17 cellular contexts compared by ENCODE assay signal in genomic region chr22:49243965-49244364, GRCh38.
DNase-seq lines count a peak whose midpoint lies in the region; TF ChIP-seq lines count a peak whose summit lies in the region.
"Had no signal": no experiment of that assay in that cellular context is flagged by ENCODE, and none has a peak within 500 bp of the region (broad histone marks: within the 10 kb centered on the region; RNA-seq: fewer than 3 reads in every experiment).

No MANE protein-coding gene starts in this region.

- H3K9me3 ChIP-seq in H9 (ENCODE audit: control insufficient read depth, low read depth, low read length) (no peaks in the 10 kb centered on the region), esophagus muscularis mucosa (no peaks in the 10 kb centered on the region), neuronal stem cell (replicated peaks in 1 of 2; ENCODE audit: control insufficient read depth in 2 of 2, insufficient read depth in 1 of 2, low read depth in 1 of 2, low read length in 2 of 2) (peaks cover 0 to 3% of the 10 kb centered on the region in 2 donors), tibial artery (no peaks in the 10 kb centered on the region)

- H3K4me1 ChIP-seq in H9 (ENCODE audit: insufficient read depth, low read length), result no peaks in the 10 kb centered on the region
- no peaks in the 10 kb centered on the region for H3K4me1 ChIP-seq in esophagus muscularis mucosa
- peaks cover 0 to 2% of the 10 kb centered on the region in 2 donors for H3K4me1 ChIP-seq in neuronal stem cell (ENCODE audit: control insufficient read depth in 2 of 2, insufficient read depth in 1 of 2, low read depth in 1 of 2, low read length in 2 of 2)
- H3K4me1 ChIP-seq in tibial artery, result no peaks in the 10 kb centered on the region

- no peak overlapping the region for H2BK120ac ChIP-seq in H9 (ENCODE audit: low read depth, low read length, poor library complexity, severe bottlenecking)
- no peak overlapping the region for H2BK120ac ChIP-seq in neuronal stem cell (ENCODE audit: low read depth, low read length)

- TF ChIP-seq EP300 in esophagus muscularis mucosa (IDR thresholded peaks at IDR 0.05), result no peak

- peaks cover 0 to 7% of the 10 kb centered on the region in 2 experiments; a peak in 2 of 5 replicates for H3K9me3 Mint-ChIP-seq in H9
- H3K9me3 Mint-ChIP-seq: CD4-positive, alpha-beta memory T cell had no signal

- no peaks in the 10 kb centered on the region for H4K20me1 ChIP-seq in H9 (ENCODE audit: control insufficient read depth, insufficient read depth, insufficient read length)

- intact Hi-C loops in esophagus muscularis mucosa (cut with DNase I) (no loop called here), tibial artery (cut with DNase I; ENCODE audit: low total_unique reads) (no loop called here)

- H3K9ac ChIP-seq in H9 (ENCODE audit: extremely low read depth, insufficient read length, low read length), result no peak overlapping the region
- H3K9ac ChIP-seq in neuronal stem cell (ENCODE audit: low read depth, low read length, poor library complexity), result no peak overlapping the region

- H4K5ac ChIP-seq in H9 (ENCODE audit: insufficient read length, low read depth, low read length), result no peak overlapping the region

- TF ChIP-seq CTCF in H9 (conservative IDR thresholded peaks at IDR 0.05) (no peak), esophagus muscularis mucosa (IDR thresholded peaks at IDR 0.05) (no peak), tibial artery (IDR thresholded peaks at IDR 0.05) (no peak)

- H2BK5ac ChIP-seq in H9 (ENCODE audit: insufficient read length, low read length) (no peak overlapping the region), neuronal stem cell (ENCODE audit: low read length) (no peak overlapping the region)

- no peaks in the 10 kb centered on the region for H3K36me3 ChIP-seq in esophagus muscularis mucosa
- H3K36me3 ChIP-seq in neuronal stem cell (replicated peaks in 1 of 2; ENCODE audit: control insufficient read depth in 2 of 2, insufficient read depth in 2 of 2, low read length in 2 of 2), result no peaks in the 10 kb centered on the region
- no peaks in the 10 kb centered on the region for H3K36me3 ChIP-seq in tibial artery

- no peaks in the 10 kb centered on the region for H3K79me2 ChIP-seq in H9 (ENCODE audit: insufficient read depth, low read length)

- H2AFZ ChIP-seq in H9 (ENCODE audit: low read length) (no peak overlapping the region), neuronal stem cell (ENCODE audit: low read length) (no peak overlapping the region)

- H3K4me3 Mint-ChIP-seq in H9, result no peak overlapping the region
- H3K4me3 Mint-ChIP-seq: CD4-positive, alpha-beta memory T cell had no signal

- no peak overlapping the region for H3K4me3 ChIP-seq in esophagus muscularis mucosa
- H3K4me3 ChIP-seq in neuronal stem cell (ENCODE audit: low read length in 2 of 2), result no peak overlapping the region
- no peak overlapping the region for H3K4me3 ChIP-seq in tibial artery

- no peak overlapping the region for H3T11ph ChIP-seq in H9 (ENCODE audit: low read length)

- H2BK20ac ChIP-seq in H9 (ENCODE audit: low read depth, low read length, poor library complexity, severe bottlenecking), result no peak overlapping the region

- no peaks in the 10 kb centered on the region for H3K4me1 Mint-ChIP-seq in H9
- H3K4me1 Mint-ChIP-seq: CD4-positive, alpha-beta memory T cell had no signal

- H3K79me1 ChIP-seq in H9 (ENCODE audit: insufficient read depth, low read depth, low read length, poor library complexity, severe bottlenecking) (no peaks in the 10 kb centered on the region), neuronal stem cell (ENCODE audit: low read depth, low read length) (peaks cover 4% of the 10 kb centered on the region)

- H2BK12ac ChIP-seq in H9 (ENCODE audit: insufficient read length, low read depth, low read length) (no peak overlapping the region), neuronal stem cell (ENCODE audit: low read length) (no peak overlapping the region)

- H3K23ac ChIP-seq in H9 (ENCODE audit: insufficient read length, low read depth, low read length) (no peak overlapping the region), neuronal stem cell (ENCODE audit: low read depth, low read length, poor library complexity) (no peak overlapping the region)

- TF ChIP-seq POLR2A in esophagus muscularis mucosa (IDR thresholded peaks at IDR 0.05; ENCODE audit: low read depth), result no peak

- no peak overlapping the region for H2AK5ac ChIP-seq in H9 (ENCODE audit: insufficient read length, low read length)
- H2AK5ac ChIP-seq in neuronal stem cell (ENCODE audit: low read depth, low read length), result no peak overlapping the region

- H3K14ac ChIP-seq in H9 (ENCODE audit: insufficient read depth, low read length), result no peak overlapping the region; the same call in 1 of the 2 replicates
- no peak overlapping the region for H3K14ac ChIP-seq in neuronal stem cell (ENCODE audit: low read length)

- no CpG with 5 or more reads among the region's 7 CpGs for WGBS in H9 (ENCODE audit: extremely low coverage, insufficient read length, low lambda C conversion rate)
- WGBS in esophagus muscularis mucosa, result 93% methylated on average over 2 of the region's 7 CpGs
- no CpG with 5 or more reads among the region's 7 CpGs for WGBS in neuronal stem cell (ENCODE audit: extremely low coverage in 2 of 2, insufficient read length in 2 of 2, insufficient replicate concordance in 1 of 2), 2 donors

- no peaks in the 10 kb centered on the region for H3K36me3 Mint-ChIP-seq in H9 (ENCODE audit: insufficient read depth in 1 of 3, low read depth in 3 of 3)
- H3K36me3 Mint-ChIP-seq: CD4-positive, alpha-beta memory T cell had no signal

- H3K4ac ChIP-seq in H9 (ENCODE audit: low read depth, low read length) (no peak overlapping the region), neuronal stem cell (ENCODE audit: low read length) (no peak overlapping the region)

- H3K27me3 Mint-ChIP-seq in H9 (ENCODE audit: low read depth), result peaks cover 13% of the 10 kb centered on the region

- H3K4me2 ChIP-seq in H9 (ENCODE audit: insufficient read depth, insufficient read length, low read length) (no peak overlapping the region), neuronal stem cell (ENCODE audit: insufficient read depth, low read length, poor library complexity, severe bottlenecking) (no peak overlapping the region)

- DNase-seq in H9, result peak; percentile 8
- DNase-seq in esophagus muscularis mucosa (ENCODE audit: extremely low spot score), result peak; percentile 92
- DNase-seq in neuronal stem cell (ENCODE audit: low spot score), result no peak
- DNase-seq in tibial artery, result peak; percentile 13 to 50
- no peak for DNase-seq in SHP77 treated with DMSO at 0.1 percent for 48 hours (lab: John Stamatoyannopoulos, UW)
- no peak for DNase-seq in putamen (ENCODE audit: low spot score)
- DNase-seq in activated T-cell treated with anti-CD3 and anti-CD28 coated beads, Interleukin-2, amount 50 U/mL, for 1 hour, result no peak
- DNase-seq: C1 segment of cervical spinal cord; CD4-positive, alpha-beta memory T cell; COR-L47; IMR-90; KG1; MM.1S; NCI-H2029; NCI-H526 treated with DMSO at 0.1 percent for 48 hours; Right ventricle myocardium superior; RPMI8226 had no signal

- H2BK15ac ChIP-seq in H9 (ENCODE audit: low read depth, low read length), result no peak overlapping the region
- H2BK15ac ChIP-seq in neuronal stem cell (ENCODE audit: low read length), result no peak overlapping the region

- no peaks in the 10 kb centered on the region for H3K23me2 ChIP-seq in H9 (ENCODE audit: insufficient read length, low read depth, low read length, poor library complexity, severe bottlenecking)

- H4K91ac ChIP-seq in H9 (ENCODE audit: insufficient read length, low read depth, low read length), result no peak overlapping the region
- H4K91ac ChIP-seq in neuronal stem cell (ENCODE audit: low read depth, low read length, poor library complexity), result no peak overlapping the region

- no peak overlapping the region for H3K27ac Mint-ChIP-seq in H9
- H3K27ac Mint-ChIP-seq: CD4-positive, alpha-beta memory T cell had no signal

- no peak overlapping the region for H3K56ac ChIP-seq in H9 (ENCODE audit: insufficient read length, low read depth, low read length)

- H3K27ac ChIP-seq in H9 (ENCODE audit: insufficient read length, low read depth, low read length) (no peak overlapping the region), esophagus muscularis mucosa (replicated peaks in 1 of 4) (no peak overlapping the region), neuronal stem cell (replicated peaks; ENCODE audit: low read length) (no peak overlapping the region), tibial artery (no peak overlapping the region)

- H3K27me3 ChIP-seq in H9 (ENCODE audit: insufficient read depth, low read length) (no peaks in the 10 kb centered on the region; the same call in 1 of the 2 replicates), esophagus muscularis mucosa (peaks cover 0 to 29% (median 0%) of the 10 kb centered on the region in 4 donors), neuronal stem cell (ENCODE audit: control insufficient read depth in 3 of 3, insufficient read depth in 3 of 3, low read depth in 1 of 3, low read length in 3 of 3) (no peaks in the 10 kb centered on the region), tibial artery (no peaks in the 10 kb centered on the region)

- H4K8ac ChIP-seq in H9 (replicated peaks; ENCODE audit: insufficient read length, low read depth, low read length), result no peak overlapping the region
- H4K8ac ChIP-seq in neuronal stem cell (ENCODE audit: low read depth, low read length), result no peak overlapping the region

- H3K18ac ChIP-seq in H9 (ENCODE audit: insufficient read length, low read depth, low read length), result no peak overlapping the region
- peak overlapping the region; percentile 9 for H3K18ac ChIP-seq in neuronal stem cell (ENCODE audit: low read length)

Comparison
In these comparisons a context has a peak if more than half of its experiments do, and no peak if none do; other contexts are left out.
1. DNase-seq: peak in H9 (single experiment), esophagus muscularis mucosa (single experiment) and tibial artery (2 of 2); none in neuronal stem cell (single experiment), SHP77 treated with DMSO at 0.1 percent for 48 hours (single experiment), putamen (single experiment) and activated T-cell treated with anti-CD3 and anti-CD28 coated beads, Interleukin-2, amount 50 U/mL, for 1 hour (single experiment).